In genomic region chr5:52829664-52830063, GRCh38 we compare ENCODE assay signal across 1 cellular context.
TF ChIP-seq lines count a peak whose summit lies in the region.

No MANE protein-coding gene starts in this region.

TF ChIP-seq in IMR-90, 13 proteins besides CTCF, POLR2A, EP300 and RAD21 (continued from another document):
- TF ChIP-seq RFX5 (IDR thresholded peaks at IDR 0.05; ENCODE audit: low read depth, low read length) (no peak), MAFK (IDR thresholded peaks at IDR 0.05; ENCODE audit: low read depth, low read length) (no peak), MXI1 (IDR thresholded peaks at IDR 0.05; ENCODE audit: borderline replicate concordance, low read depth, low read length) (no peak)
